ENCODE assay signal across 1 cellular context in the genomic region with DNA sequence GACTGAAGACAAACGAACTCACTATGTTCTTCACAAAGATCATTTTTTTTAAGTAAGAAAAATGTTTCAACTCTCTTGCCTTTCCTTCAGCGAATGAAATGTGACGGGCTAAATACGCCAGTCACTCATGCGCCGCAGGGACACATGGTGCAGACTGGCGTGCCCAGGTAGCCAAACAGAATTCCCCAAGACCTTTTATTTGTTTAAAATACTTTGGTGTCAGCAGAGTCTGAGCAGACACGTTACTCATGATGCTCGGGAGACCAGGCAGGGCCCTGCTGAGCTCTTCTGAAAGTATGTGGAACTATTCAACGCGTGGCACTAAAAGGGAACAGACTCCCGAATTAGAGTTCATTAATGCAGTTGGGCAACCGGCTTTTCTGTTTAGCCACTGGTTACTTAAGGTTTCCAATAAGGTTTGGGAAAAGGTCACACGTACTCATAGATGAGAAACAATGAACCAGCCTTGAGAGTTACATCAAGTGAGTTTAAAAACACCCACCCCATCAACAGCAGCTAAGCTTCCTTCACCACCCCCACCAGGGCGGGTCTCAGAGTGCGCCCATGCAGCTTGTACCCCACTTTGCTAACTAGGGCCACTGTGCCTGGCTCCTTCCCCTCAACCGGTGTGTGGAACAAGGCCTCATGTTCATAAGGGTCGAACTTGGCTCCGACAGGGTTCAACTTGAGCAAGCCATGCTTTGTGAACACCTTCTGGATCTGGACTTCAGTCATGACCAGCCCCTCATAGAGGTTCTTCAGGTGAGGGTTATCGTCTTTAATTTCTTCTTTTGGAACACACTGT.
TF ChIP-seq lines count a peak whose summit lies in the region.

No MANE protein-coding gene starts in this region.

TF ChIP-seq in HepG2, 621 proteins besides CTCF, POLR2A, EP300 and RAD21:
- TF ChIP-seq ZFP36 (IDR thresholded peaks at IDR 0.05; ENCODE audit: borderline replicate concordance, low read depth, low read length, partially characterized antibody), result no peak
- TF ChIP-seq PCBP1 (IDR thresholded peaks at IDR 0.05; ENCODE audit: borderline replicate concordance, low read depth, low read length), result no peak
- no peak for TF ChIP-seq IRX3 (CRISPR knock-in tag; IDR thresholded peaks at IDR 0.05; ENCODE audit: borderline replicate concordance, low read depth)
- no peak for TF ChIP-seq ZSCAN21 (CRISPR knock-in tag; IDR thresholded peaks at IDR 0.05; ENCODE audit: borderline replicate concordance)
- TF ChIP-seq NPAS2 (CRISPR knock-in tag; IDR thresholded peaks at IDR 0.05; ENCODE audit: borderline replicate concordance), result no peak
- TF ChIP-seq ZNF879 (CRISPR knock-in tag; IDR thresholded peaks at IDR 0.05), result no peak
- no peak for TF ChIP-seq ETV5 (CRISPR knock-in tag; IDR thresholded peaks at IDR 0.05; ENCODE audit: borderline replicate concordance)
- TF ChIP-seq POLR2AphosphoS2 (IDR thresholded peaks at IDR 0.05; ENCODE audit: low read depth, low read length), result peak; percentile 35; the same call in 1 of the 2 replicates
- peak; percentile 8; the same call in 1 of the 2 replicates for TF ChIP-seq RBFOX2 (IDR thresholded peaks at IDR 0.05; ENCODE audit: low read depth, low read length)
- TF ChIP-seq SRSF1 (optimal IDR thresholded peaks at IDR 0.05; ENCODE audit: low read depth, low read length), result peak; percentile 41
- TF ChIP-seq ZNF841 (CRISPR knock-in tag; IDR thresholded peaks at IDR 0.05; ENCODE audit: borderline replicate concordance), result no peak
- no peak for TF ChIP-seq ZBTB1 (CRISPR knock-in tag; IDR thresholded peaks at IDR 0.05; ENCODE audit: borderline replicate concordance)
- TF ChIP-seq ZNF737 (CRISPR knock-in tag; IDR thresholded peaks at IDR 0.05; ENCODE audit: borderline replicate concordance), result no peak
- TF ChIP-seq, protein P1, sequence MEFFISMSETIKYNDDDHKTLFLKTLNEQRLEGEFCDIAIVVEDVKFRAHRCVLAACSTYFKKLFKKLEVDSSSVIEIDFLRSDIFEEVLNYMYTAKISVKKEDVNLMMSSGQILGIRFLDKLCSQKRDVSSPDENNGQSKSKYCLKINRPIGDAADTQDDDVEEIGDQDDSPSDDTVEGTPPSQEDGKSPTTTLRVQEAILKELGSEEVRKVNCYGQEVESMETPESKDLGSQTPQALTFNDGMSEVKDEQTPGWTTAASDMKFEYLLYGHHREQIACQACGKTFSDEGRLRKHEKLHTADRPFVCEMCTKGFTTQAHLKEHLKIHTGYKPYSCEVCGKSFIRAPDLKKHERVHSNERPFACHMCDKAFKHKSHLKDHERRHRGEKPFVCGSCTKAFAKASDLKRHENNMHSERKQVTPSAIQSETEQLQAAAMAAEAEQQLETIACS (CRISPR knock-in tag; IDR thresholded peaks at IDR 0.05), result no peak
